ENCODE assay signal across 2 cellular contexts in the genomic region with DNA sequence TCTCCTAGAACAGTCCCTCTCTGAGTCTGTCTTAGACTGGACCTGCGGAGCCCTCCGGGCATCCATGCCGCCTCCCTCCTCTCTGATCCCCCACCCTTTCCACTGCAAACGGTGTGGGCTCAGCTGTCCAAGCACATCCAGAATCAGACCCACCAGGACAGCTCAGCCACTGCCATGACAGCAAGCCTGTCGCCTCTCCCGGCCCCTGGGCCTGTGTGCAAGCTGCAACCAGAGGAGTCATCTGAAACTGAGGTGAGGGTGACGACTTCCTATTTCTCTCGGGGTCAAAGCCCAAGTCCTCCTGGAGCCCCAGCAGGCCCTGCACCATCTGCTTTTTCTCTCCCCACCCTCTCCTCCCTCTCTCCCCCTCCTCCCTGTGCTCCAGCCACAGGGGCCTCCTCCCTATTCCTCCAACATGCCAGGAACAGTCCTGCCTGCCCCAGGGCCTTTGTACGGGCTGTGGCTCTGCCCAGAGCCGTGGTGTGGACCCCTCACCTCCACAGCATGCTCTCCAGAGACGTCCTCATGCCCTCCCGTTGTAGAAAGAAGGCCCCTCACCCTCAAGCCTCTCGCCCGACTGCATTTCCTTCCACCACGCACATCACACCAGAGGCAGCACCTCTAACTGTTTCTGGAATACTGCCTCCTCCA.
TF ChIP-seq lines count a peak whose summit lies in the region.

No MANE protein-coding gene starts in this region.

TF ChIP-seq in A549, 52 proteins besides CTCF, POLR2A, EP300 and RAD21:
- TF ChIP-seq FOXS1 (CRISPR knock-in tag; IDR thresholded peaks at IDR 0.05) (no peak), TFCP2L1 (CRISPR knock-in tag; IDR thresholded peaks at IDR 0.05) (no peak), NR3C1 (IDR thresholded peaks at IDR 0.05) (no peak), CHD2 (IDR thresholded peaks at IDR 0.05; ENCODE audit: low read length, partially characterized antibody) (no peak)

TF ChIP-seq in IMR-90, 13 proteins besides CTCF, POLR2A, EP300 and RAD21:
- no peak for TF ChIP-seq MXI1 (IDR thresholded peaks at IDR 0.05; ENCODE audit: borderline replicate concordance, low read depth, low read length)
- TF ChIP-seq MAFK (IDR thresholded peaks at IDR 0.05; ENCODE audit: low read depth, low read length) = no peak
- TF ChIP-seq BHLHE40 (IDR thresholded peaks at IDR 0.05; ENCODE audit: low read depth, low read length) = no peak
- TF ChIP-seq FOS (IDR thresholded peaks at IDR 0.05; ENCODE audit: low read depth, low read length) = no peak
- TF ChIP-seq MAZ (IDR thresholded peaks at IDR 0.05; ENCODE audit: borderline replicate concordance, low read depth, low read length) = no peak
- TF ChIP-seq, protein P1, sequence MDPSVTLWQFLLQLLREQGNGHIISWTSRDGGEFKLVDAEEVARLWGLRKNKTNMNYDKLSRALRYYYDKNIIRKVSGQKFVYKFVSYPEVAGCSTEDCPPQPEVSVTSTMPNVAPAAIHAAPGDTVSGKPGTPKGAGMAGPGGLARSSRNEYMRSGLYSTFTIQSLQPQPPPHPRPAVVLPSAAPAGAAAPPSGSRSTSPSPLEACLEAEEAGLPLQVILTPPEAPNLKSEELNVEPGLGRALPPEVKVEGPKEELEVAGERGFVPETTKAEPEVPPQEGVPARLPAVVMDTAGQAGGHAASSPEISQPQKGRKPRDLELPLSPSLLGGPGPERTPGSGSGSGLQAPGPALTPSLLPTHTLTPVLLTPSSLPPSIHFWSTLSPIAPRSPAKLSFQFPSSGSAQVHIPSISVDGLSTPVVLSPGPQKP (IDR thresholded peaks at IDR 0.05; ENCODE audit: borderline replicate concordance, low read depth, low read length) = no peak
- TF ChIP-seq USF2 (IDR thresholded peaks at IDR 0.05; ENCODE audit: low read depth, low read length) = no peak
- TF ChIP-seq RFX5 (IDR thresholded peaks at IDR 0.05; ENCODE audit: low read depth, low read length) = no peak
- no peak for TF ChIP-seq CHD1 (IDR thresholded peaks at IDR 0.05; ENCODE audit: low read depth, low read length)
- no peak for TF ChIP-seq CEBPB (IDR thresholded peaks at IDR 0.05; ENCODE audit: low read depth, low read length)
- no peak for TF ChIP-seq NFE2L2 (IDR thresholded peaks at IDR 0.05; ENCODE audit: low read depth, low read length)
- TF ChIP-seq SMC3 (IDR thresholded peaks at IDR 0.05; ENCODE audit: low read depth, low read length) = no peak
- no peak for TF ChIP-seq RCOR1 (IDR thresholded peaks at IDR 0.05; ENCODE audit: insufficient replicate concordance, low read length)
TF ChIP-seq in IMR-90: peak in this region for 0.
